17 cellular contexts compared by ENCODE assay signal in genomic region chrX:68867458-68868166, GRCh38. TPM values are rescaled to one million over a fixed set of nuclear protein-coding genes. Genes with fewer than 3 reads are reported as not detected.
A peak's percentile ranks its signal among the peaks of the same experiment; 100 is the strongest.
DNase-seq lines count a peak whose midpoint lies in the region; ATAC-seq and TF ChIP-seq lines count a peak whose summit lies in the region.
"Had no signal": no experiment of that assay in that cellular context is flagged by ENCODE, and none has a peak within 500 bp of the region (broad histone marks: within the 10 kb centered on the region; RNA-seq: fewer than 3 reads in every experiment).

No MANE protein-coding gene starts in this region.

- H3K36me3 ChIP-seq in ovary: no peaks in the 10 kb centered on the region
- H3K36me3 ChIP-seq: esophagus squamous epithelium, SJCRH30, upper lobe of left lung had no signal

- ATAC-seq in right cardiac atrium: peak; percentile 45 to 47
- ATAC-seq: activated CD4-positive, CD25-positive, alpha-beta regulatory T cell treated with anti-CD3 and anti-CD28 coated beads, Interleukin-2, amount 50 U/mL, for 24 hours; stimulated activated naive CD8-positive, alpha-beta T cell treated with anti-CD3 and anti-CD28 coated beads, Interleukin-15, Interleukin-2, amounts not matched to agents 100 U/mL and 50 U/mL, for 24 hours had no signal

- H3K27ac ChIP-seq in right cardiac atrium (ENCODE audit: low read length) (no peak overlapping the region), ovary (no peak overlapping the region)
- H3K27ac ChIP-seq: esophagus squamous epithelium, SJCRH30, upper lobe of left lung had no signal

- TF ChIP-seq CTCF in ovary (IDR thresholded peaks at IDR 0.05): no peak

- H3K4me3 ChIP-seq in right cardiac atrium (ENCODE audit: low read length): no peak overlapping the region
- H3K4me3 ChIP-seq in ovary: no peak overlapping the region
- H3K4me3 ChIP-seq: esophagus squamous epithelium, SJCRH30, upper lobe of left lung had no signal

- DNase-seq in COR-L47 (lab: John Stamatoyannopoulos, UW) (peak; percentile 17), NCI-H69 (lab: John Stamatoyannopoulos, UW) (peak; percentile 68), right cardiac atrium (peak; percentile 27 to 78 (median 54)), ovary (peak; percentile 30 to 55 (median 47)), AG20443 (ENCODE audit: low spot score) (no peak), NCI-H1436 (lab: John Stamatoyannopoulos, UW) (no peak), foreskin melanocyte (no peak), AG08396 (ENCODE audit: low spot score) (no peak)
- DNase-seq: central memory CD4-positive, alpha-beta T cell; esophagus squamous epithelium; glutamatergic neuron; NCI-H187; NCI-H524; stimulated activated naive CD8-positive, alpha-beta T cell treated with anti-CD3 and anti-CD28 coated beads, Interleukin-15, Interleukin-2, amounts not matched to agents 100 U/mL and 50 U/mL, for 24 hours; upper lobe of left lung had no signal

- 47% methylated on average over 15 of the region's 15 CpGs for WGBS in right cardiac atrium
- WGBS in ovary, 3 donors: 36 to 51% (median 51%) methylated on average over 14 to 15 of the region's 15 CpGs

- TF ChIP-seq POLR2A in ovary (IDR thresholded peaks at IDR 0.05): no peak

- no peaks in the 10 kb centered on the region for H3K9me3 ChIP-seq in right cardiac atrium (ENCODE audit: control insufficient read depth, low read length)
- no peaks in the 10 kb centered on the region for H3K9me3 ChIP-seq in ovary
- H3K9me3 ChIP-seq: esophagus squamous epithelium, SJCRH30, upper lobe of left lung had no signal

- TF ChIP-seq EP300 in ovary (IDR thresholded peaks at IDR 0.05): no peak

- H3K4me1 ChIP-seq in right cardiac atrium (ENCODE audit: control insufficient read depth, insufficient read depth, low read length): peaks cover 2% of the 10 kb centered on the region
- H3K4me1 ChIP-seq in ovary (ENCODE audit: insufficient read depth): no peaks in the 10 kb centered on the region
- H3K4me1 ChIP-seq: SJCRH30, upper lobe of left lung had no signal

- no peaks in the 10 kb centered on the region for H3K27me3 ChIP-seq in right cardiac atrium (ENCODE audit: control insufficient read depth, insufficient read depth)
- H3K27me3 ChIP-seq in ovary: no peaks in the 10 kb centered on the region
- H3K27me3 ChIP-seq: esophagus squamous epithelium, SJCRH30, upper lobe of left lung had no signal

- intact Hi-C loops in right cardiac atrium (cut with DNase I): no loop called here
- intact Hi-C loops in ovary (cut with DNase I): no loop called here

RNA-seq across cellular contexts. Expression of gene EFNB1, which starts 38.8 kb away (rescaled TPM):
- total RNA-seq in right cardiac atrium: 10 to 100 TPM; 18.6 to 28.0 (median 24.4) TPM
- polyA plus RNA-seq in right cardiac atrium: 27.1 TPM
- 10 to 100 TPM; 11.0 to 47.5 (median 26.2) TPM for total RNA-seq in ovary
- polyA plus RNA-seq in ovary: 10 to 100 TPM in 1 of 2 donors, 1 to 10 TPM in 1; 9.3 to 19.7 TPM

Comparison
In these comparisons a context has a peak if more than half of its experiments do, and no peak if none do; other contexts are left out.
1. DNase-seq: peak in COR-L47 (single experiment), NCI-H69 (single experiment), right cardiac atrium (3 of 3) and ovary (5 of 5); none in AG20443 (single experiment), NCI-H1436 (single experiment), foreskin melanocyte (single experiment) and AG08396 (single experiment).